ENCODE assay signal across 8 cellular contexts in the genomic region with DNA sequence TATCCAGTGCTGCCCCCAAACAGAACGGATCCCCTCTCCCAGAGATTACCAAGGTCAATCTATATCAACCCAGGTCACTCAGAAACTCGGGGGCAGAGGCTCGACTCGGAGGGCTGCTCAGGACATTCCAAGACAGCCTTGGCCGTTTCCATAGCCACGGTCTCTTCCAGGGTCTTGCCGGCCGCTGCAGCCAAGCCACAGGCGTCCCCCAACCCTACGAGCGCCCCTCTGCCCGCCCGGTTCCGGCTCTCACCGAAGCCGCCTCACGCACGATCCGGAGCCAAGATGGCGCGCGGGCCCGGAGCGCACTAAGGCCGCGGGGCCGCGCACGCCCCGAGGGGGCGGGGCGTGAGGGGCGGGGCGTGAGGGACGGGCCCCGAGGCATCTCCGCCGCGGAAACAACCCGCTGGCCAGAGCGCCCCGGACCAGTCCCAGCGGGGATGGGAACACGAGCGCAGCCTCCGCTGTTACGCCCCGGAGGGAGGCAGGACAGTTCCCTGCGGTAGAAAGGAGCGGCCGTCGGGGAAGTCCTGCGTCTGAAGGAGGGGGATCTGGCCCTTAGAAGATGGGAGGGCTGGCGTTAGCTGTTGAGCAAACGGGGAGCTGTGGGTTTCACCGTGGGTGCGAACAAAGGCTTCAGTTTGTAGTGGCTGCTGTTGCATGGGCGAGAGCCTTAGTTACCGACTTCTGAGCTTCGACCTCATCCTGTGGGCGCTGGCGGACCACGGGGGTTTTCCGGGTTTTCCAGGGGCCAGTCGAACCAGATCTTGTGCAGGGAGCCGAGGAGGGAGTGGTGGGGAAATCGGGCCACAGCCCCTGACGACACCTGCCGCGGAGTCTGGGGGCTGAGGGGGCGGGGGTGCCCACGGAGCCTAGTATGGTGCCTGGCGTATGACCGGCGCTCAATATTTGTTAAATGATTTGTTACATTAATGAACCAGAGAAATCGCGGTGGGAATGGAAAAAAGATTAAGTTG. TPM values are rescaled to one million over a fixed set of nuclear protein-coding genes. Genes with fewer than 3 reads are reported as not detected.
A peak's percentile ranks its signal among the peaks of the same experiment; 100 is the strongest.
DNase-seq lines count a peak whose midpoint lies in the region; ATAC-seq, FAIRE-seq and TF ChIP-seq lines count a peak whose summit lies in the region.

A gene with protein sequence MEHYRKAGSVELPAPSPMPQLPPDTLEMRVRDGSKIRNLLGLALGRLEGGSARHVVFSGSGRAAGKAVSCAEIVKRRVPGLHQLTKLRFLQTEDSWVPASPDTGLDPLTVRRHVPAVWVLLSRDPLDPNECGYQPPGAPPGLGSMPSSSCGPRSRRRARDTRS (minus strand): TSS at position 287 of the 977 bp plus-strand sequence. CDS start 801 bp downstream, outside the sequence.

- TF ChIP-seq CTCF in GM20000 (IDR thresholded peaks at IDR 0.05; ENCODE audit: extremely low read depth, missing control alignments) (no peak), Panc1 (IDR thresholded peaks at IDR 0.05) (no peak), fibroblast of lung (conservative IDR thresholded peaks at IDR 0.05 in 1 of 2, IDR thresholded peaks at IDR 0.05 in 1 of 2; ENCODE audit: low read depth in 1 of 2, low read length in 2 of 2) (no peak)

- no peaks in the 10 kb centered on the region for H3K27me3 Mint-ChIP-seq in naive thymus-derived CD8-positive, alpha-beta T cell
- no peaks in the 10 kb centered on the region for H3K27me3 Mint-ChIP-seq in stimulated activated naive B cell treated with anti-CD40 and anti-IgM and Interleukin-4, amounts not matched to agents 10 μg/mL and 1 μg/mL and 100 μg/mL, for 72 hours

- in situ Hi-C loops in Panc1 (cut with HindIII; ENCODE audit: low pct_unique_long_range_greater_than_20kb, low sequenced_read_pairs), result no loop called here

- H3K9me3 Mint-ChIP-seq in naive thymus-derived CD8-positive, alpha-beta T cell, result no peaks in the 10 kb centered on the region
- H3K9me3 Mint-ChIP-seq in stimulated activated naive B cell treated with anti-CD40 and anti-IgM and Interleukin-4, amounts not matched to agents 10 μg/mL and 1 μg/mL and 100 μg/mL, for 72 hours, result no peaks in the 10 kb centered on the region

- peak within 1 kb of the TSS; percentile 86 for H3K9ac ChIP-seq in fibroblast of lung (ENCODE audit: insufficient read depth, low read length)

- H3K4me1 Mint-ChIP-seq in naive thymus-derived CD8-positive, alpha-beta T cell, result peaks cover 11 to 31% (median 22%) of the 10 kb centered on the region in 4 donors
- H3K4me1 Mint-ChIP-seq in stimulated activated naive B cell treated with anti-CD40 and anti-IgM and Interleukin-4, amounts not matched to agents 10 μg/mL and 1 μg/mL and 100 μg/mL, for 72 hours, result peaks cover 14 to 34% of the 10 kb centered on the region in 2 donors

- peak within 1 kb of the TSS; percentile 91 for H2AFZ ChIP-seq in fibroblast of lung (ENCODE audit: low read length)

- H4K20me1 ChIP-seq in fibroblast of lung (ENCODE audit: control insufficient read depth, extremely low read depth, insufficient read depth, low read length), result no peaks in the 10 kb centered on the region

- peak within 1 kb of the TSS; percentile 87 for H3K4me2 ChIP-seq in fibroblast of lung (ENCODE audit: extremely low read depth, insufficient read depth, low read length)

- peak within 1 kb of the TSS; percentile 77 to 99 (median 95) for H3K27ac Mint-ChIP-seq in naive thymus-derived CD8-positive, alpha-beta T cell
- peak within 1 kb of the TSS; percentile 96 for H3K27ac Mint-ChIP-seq in stimulated activated naive B cell treated with anti-CD40 and anti-IgM and Interleukin-4, amounts not matched to agents 10 μg/mL and 1 μg/mL and 100 μg/mL, for 72 hours

- POLR2A ChIA-PET in Panc1 (lab: Charles Lee), result interaction anchor here (0.8 kb wide), 1 partner anchor 24 kb away, joined by 9 read pairs; no protein-coding TSS in a partner anchor
- POLR2A ChIA-PET in naive thymus-derived CD8-positive, alpha-beta T cell (lab: Charles Lee), result interaction anchor here (0.6 to 3.1 kb wide), 10 partner anchors 8 to 53 kb away, joined by 3 to 30 read pairs (median 7); a partner anchor contains a TSS

- peak within 1 kb of the TSS; percentile 68 to 80 for H3K4me3 ChIP-seq in Panc1 (ENCODE audit: low read depth in 2 of 2, low read length in 2 of 2)
- H3K4me3 ChIP-seq in fibroblast of lung (replicated peaks in 1 of 4; ENCODE audit: control extremely low read depth in 1 of 4, insufficient read depth in 1 of 4, low read depth in 3 of 4, low read length in 4 of 4), result peak within 1 kb of the TSS; percentile 85 to 93 (median 86)

- CTCF ChIA-PET in Panc1 (lab: Charles Lee), result interaction anchor here (0.5 to 1.4 kb wide), 3 partner anchors 22 to 90 kb away, joined by 3 to 6 read pairs (median 3); no protein-coding TSS in a partner anchor

- FAIRE-seq in HTR-8/SVneo (lab: Jason Lieb, UNC), result no peak

- DNase-seq in D341Med (ENCODE audit: low spot score), result peak; percentile 96
- DNase-seq in GM20000 (ENCODE audit: low spot score), result peak; percentile 96
- peak; percentile 74 for DNase-seq in HTR-8/SVneo (ENCODE audit: insufficient read length, low spot score)
- no peak for DNase-seq in Panc1 (ENCODE audit: low read depth, low spot score)
- peak; percentile 60 to 74 for DNase-seq in activated T-helper 1 cell treated with anti-CD3 and anti-CD28 coated beads, Interleukin-2, amount 50 U/mL, for 16 hours (ENCODE audit: low read depth in 1 of 2, low spot score in 1 of 2)
- peak; percentile 77 to 79 for DNase-seq in fibroblast of lung (ENCODE audit: low read depth in 2 of 2)
- DNase-seq in naive thymus-derived CD8-positive, alpha-beta T cell, result peak; percentile 72 to 92 (median 84)
- DNase-seq in stimulated activated naive B cell treated with anti-CD40 and anti-IgM and Interleukin-4, amounts not matched to agents 10 μg/mL and 1 μg/mL and 100 μg/mL, for 72 hours, result peak; percentile 79

- H3K4me1 ChIP-seq in Panc1 (ENCODE audit: control insufficient read depth, insufficient read depth, low read length) (peaks cover 16% of the 10 kb centered on the region), fibroblast of lung (ENCODE audit: control insufficient read depth, extremely low read depth, insufficient read depth, low read length) (peaks cover 7% of the 10 kb centered on the region)

- intact Hi-C loops in Panc1 (cut with micrococcal nuclease; ENCODE audit: unreplicated experiment), result no loop called here

- no peaks in the 10 kb centered on the region for H3K9me3 ChIP-seq in Panc1 (ENCODE audit: control insufficient read depth, insufficient read depth, low read depth, low read length)
- no peaks in the 10 kb centered on the region for H3K9me3 ChIP-seq in fibroblast of lung (ENCODE audit: control insufficient read depth, insufficient read depth, low read depth, low read length)

- no peaks in the 10 kb centered on the region for H3K27me3 ChIP-seq in Panc1 (ENCODE audit: control insufficient read depth, insufficient read depth, low read length)
- no peaks in the 10 kb centered on the region for H3K27me3 ChIP-seq in fibroblast of lung (ENCODE audit: control insufficient read depth, insufficient read depth, low read length)

- BruUV-seq in Panc1 (replicated peaks; lab: Mats Ljungman, UMichigan), result no TSS peak

- peak within 1 kb of the TSS; percentile 88 to 95 (median 92) for H3K4me3 Mint-ChIP-seq in naive thymus-derived CD8-positive, alpha-beta T cell
- H3K4me3 Mint-ChIP-seq in stimulated activated naive B cell treated with anti-CD40 and anti-IgM and Interleukin-4, amounts not matched to agents 10 μg/mL and 1 μg/mL and 100 μg/mL, for 72 hours, result peak within 1 kb of the TSS; percentile 93

- peak; percentile 94 for ATAC-seq in Panc1
- peak; percentile 86 to 87 for ATAC-seq in naive thymus-derived CD8-positive, alpha-beta T cell
- peak; percentile 94 to 95 for ATAC-seq in stimulated activated naive B cell treated with anti-CD40 and anti-IgM and Interleukin-4, amounts not matched to agents 10 μg/mL and 1 μg/mL and 100 μg/mL, for 72 hours (replicated peaks)

- H3K36me3 ChIP-seq in Panc1 (ENCODE audit: control insufficient read depth, insufficient read depth, low read length) (no peaks in the 10 kb centered on the region), fibroblast of lung (ENCODE audit: control insufficient read depth, insufficient read depth, low read length) (peaks cover 14% of the 10 kb centered on the region)

- peak within 1 kb of the TSS; percentile 96 for H3K27ac ChIP-seq in Panc1 (ENCODE audit: low read length)
- H3K27ac ChIP-seq in fibroblast of lung (ENCODE audit: insufficient read depth, low read length), result peak within 1 kb of the TSS; percentile 84

- peaks cover 6 to 21% (median 7%) of the 10 kb centered on the region in 3 donors for H3K36me3 Mint-ChIP-seq in naive thymus-derived CD8-positive, alpha-beta T cell
- peaks cover 27 to 32% of the 10 kb centered on the region in 2 donors for H3K36me3 Mint-ChIP-seq in stimulated activated naive B cell treated with anti-CD40 and anti-IgM and Interleukin-4, amounts not matched to agents 10 μg/mL and 1 μg/mL and 100 μg/mL, for 72 hours

- no peaks in the 10 kb centered on the region for H3K79me2 ChIP-seq in fibroblast of lung (ENCODE audit: control insufficient read depth, insufficient read depth, low read length)

RNA-seq across cellular contexts. Expression of the gene that starts here (rescaled TPM):
- total RNA-seq in Panc1 (2021; ENCODE audit: unreplicated experiment), result 30.4 TPM
- polyA plus RNA-seq in Panc1 (2012; ENCODE audit: insufficient read length), result 41.8 TPM
- 25.7 and 34.3 TPM in 2 replicates for total RNA-seq in fibroblast of lung
- polyA plus RNA-seq in fibroblast of lung, result 12.6 and 13.5 TPM in 2 replicates
- polyA plus RNA-seq in fibroblast of lung (2012), result 22.0 and 24.5 TPM in 2 replicates
- 7.3 and 16.9 TPM in 2 replicates for polyA minus RNA-seq in fibroblast of lung (ENCODE audit: low replicate concordance)
- 10 to 100 TPM; 20.5 to 22.2 TPM for total RNA-seq in naive thymus-derived CD8-positive, alpha-beta T cell
- 10 to 100 TPM; 28.7 to 51.7 (median 45.1) TPM for polyA plus RNA-seq in naive thymus-derived CD8-positive, alpha-beta T cell
